ENCODE assay signal across 9 cellular contexts in genomic region chr15:100596792-100597191, GRCh38. TPM values are rescaled to one million over a fixed set of nuclear protein-coding genes. Genes with fewer than 3 reads are reported as not detected.
DNase-seq lines count a peak whose midpoint lies in the region; ATAC-seq, FAIRE-seq and TF ChIP-seq lines count a peak whose summit lies in the region.
"Had no signal": no experiment of that assay in that cellular context is flagged by ENCODE, and none has a peak within 500 bp of the region (broad histone marks: within the 10 kb centered on the region; RNA-seq: fewer than 3 reads in every experiment).

No MANE protein-coding gene starts in this region.

- H3K4me3 ChIP-seq in kidney (ENCODE audit: low read length in 2 of 2), result no peak overlapping the region
- no peak overlapping the region for H3K4me3 ChIP-seq in tibial artery

- H3K9me3 ChIP-seq in kidney (ENCODE audit: control insufficient read depth in 1 of 2, low read length in 2 of 2) (no peaks in the 10 kb centered on the region), tibial artery (no peaks in the 10 kb centered on the region)

- H3K9ac ChIP-seq in kidney (ENCODE audit: low read length in 2 of 2), result no peak overlapping the region

- ATAC-seq in GM19452 (IDR thresholded peaks at IDR 0.05; ENCODE audit: unreplicated experiment) (peak; percentile 83), HG03457 (IDR thresholded peaks at IDR 0.05; ENCODE audit: unreplicated experiment) (peak; percentile 79)
- ATAC-seq in stimulated activated naive CD8-positive, alpha-beta T cell treated with anti-CD3 and anti-CD28 coated beads, Interleukin-15, Interleukin-2, amounts not matched to agents 100 U/mL and 50 U/mL, for 24 hours, result peak; percentile 89

- FAIRE-seq in kidney (lab: Jason Lieb, UNC) (no peak), HTR-8/SVneo (lab: Jason Lieb, UNC) (no peak)

- peaks cover 8 to 13% of the 10 kb centered on the region in 2 donors for H3K4me1 ChIP-seq in kidney (ENCODE audit: control insufficient read depth in 1 of 2, insufficient read depth in 1 of 2, low read depth in 1 of 2, low read length in 2 of 2)
- H3K4me1 ChIP-seq in tibial artery, result peaks cover 0 to 34% (median 15%) of the 10 kb centered on the region in 4 donors

- H3K27ac ChIP-seq in kidney (ENCODE audit: low read depth in 2 of 2, low read length in 2 of 2), result no peak overlapping the region
- no peak overlapping the region for H3K27ac ChIP-seq in tibial artery

- H3K36me3 ChIP-seq in kidney (ENCODE audit: control insufficient read depth in 1 of 2, insufficient read depth in 2 of 2, low read length in 2 of 2) (no peaks in the 10 kb centered on the region), tibial artery (no peaks in the 10 kb centered on the region)

- peak; percentile 83 to 94 (median 92) for DNase-seq in activated CD8-positive, alpha-beta memory T cell treated with anti-CD3 and anti-CD28 coated beads for 48 hours (ENCODE audit: low read depth in 2 of 3, low spot score in 2 of 3)
- DNase-seq in kidney (peak; percentile 68), HTR-8/SVneo (ENCODE audit: insufficient read length, low spot score) (no peak), SIG-M5 treated with dmso at 0.1 percent for 504 hours (lab: John Stamatoyannopoulos, UW; ENCODE audit: unreplicated experiment) (no peak), tibial artery (no peak)
- DNase-seq in stimulated activated naive CD8-positive, alpha-beta T cell treated with anti-CD3 and anti-CD28 coated beads, Interleukin-15, Interleukin-2, amounts not matched to agents 100 U/mL and 50 U/mL, for 24 hours, result peak; percentile 92
- DNase-seq: naive B cell had no signal

- no peaks in the 10 kb centered on the region for H3K27me3 ChIP-seq in tibial artery

- intact Hi-C loops in kidney (cut with DNase I), result no loop called here
- intact Hi-C loops in tibial artery (cut with DNase I; ENCODE audit: low total_unique reads), result no loop called here

- no peak for TF ChIP-seq CTCF in kidney (IDR thresholded peaks at IDR 0.05; ENCODE audit: borderline replicate concordance, extremely low read depth, insufficient read depth)
- TF ChIP-seq CTCF in tibial artery (IDR thresholded peaks at IDR 0.05), result no peak

RNA-seq across cellular contexts. Expression of gene LINS1, which starts 5.2 kb away (rescaled TPM):
- total RNA-seq in kidney, result 20.6 TPM
- 8.8 TPM for polyA plus RNA-seq in kidney (ENCODE audit: insufficient read depth, low read depth, low replicate concordance)

RNA-seq across cellular contexts. Expression of gene ASB7, which starts 5.6 kb away (rescaled TPM):
- total RNA-seq in kidney, result 17.7 TPM
- polyA plus RNA-seq in kidney (ENCODE audit: insufficient read depth, low read depth, low replicate concordance), result 5.3 TPM

Comparison
In these comparisons a context has a peak if more than half of its experiments do, and no peak if none do; other contexts are left out.
1. DNase-seq: peak in activated CD8-positive, alpha-beta memory T cell treated with anti-CD3 and anti-CD28 coated beads for 48 hours (3 of 3), kidney (single experiment) and stimulated activated naive CD8-positive, alpha-beta T cell treated with anti-CD3 and anti-CD28 coated beads, Interleukin-15, Interleukin-2, amounts not matched to agents 100 U/mL and 50 U/mL, for 24 hours (single experiment); none in HTR-8/SVneo (single experiment), SIG-M5 treated with dmso at 0.1 percent for 504 hours (single experiment) and tibial artery (0 of 2).
2. Peak in every context shown above with its lines, with median percentiles within 50 percentile points of each other: ATAC-seq.